In genomic region chr21:39851219-39851618, GRCh38 we compare ENCODE assay signal across 33 cellular contexts. TPM values are rescaled to one million over a fixed set of nuclear protein-coding genes. Genes with fewer than 3 reads are reported as not detected.
"Had no signal": no experiment of that assay in that cellular context is flagged by ENCODE, and none has a peak within 500 bp of the region (broad histone marks: within the 10 kb centered on the region; RNA-seq: fewer than 3 reads in every experiment).

No MANE protein-coding gene starts in this region.

- H3K4me3 Mint-ChIP-seq: activated CD4-positive, alpha-beta T cell treated with anti-CD3 and anti-CD28 coated beads, Interleukin-2, amount 10 ng/mL, durations not matched to agents 24 days and 14 days; activated CD8-positive, alpha-beta T cell treated with anti-CD3 and anti-CD28 coated beads for 36 hours; activated naive CD8-positive, alpha-beta T cell treated with anti-CD3 and anti-CD28 coated beads, Interleukin-2, amount 10 ng/mL, durations not matched to agents 7 days and 5 days; activated T-cell treated with anti-CD3 and anti-CD28 coated beads, Interleukin-2, amount 50 U/mL, for 72 hours; activated T-helper 17 cell treated with anti-CD3 and anti-CD28 coated beads, Interleukin-2, amount 50 U/mL, for 72 hours had no signal

- H3K36me3 ChIP-seq: brain microvascular endothelial cell had no signal

- H3K9me3 Mint-ChIP-seq: activated naive CD8-positive, alpha-beta T cell treated with anti-CD3 and anti-CD28 coated beads, Interleukin-2, amount 10 ng/mL, durations not matched to agents 7 days and 5 days had no signal

- H3K27ac Mint-ChIP-seq: activated CD4-positive, alpha-beta T cell treated with anti-CD3 and anti-CD28 coated beads, Interleukin-2, amount 10 ng/mL, durations not matched to agents 24 days and 14 days; activated CD8-positive, alpha-beta T cell treated with anti-CD3 and anti-CD28 coated beads for 36 hours; activated naive CD8-positive, alpha-beta T cell treated with anti-CD3 and anti-CD28 coated beads, Interleukin-2, amount 10 ng/mL, durations not matched to agents 7 days and 5 days; activated T-cell treated with anti-CD3 and anti-CD28 coated beads, Interleukin-2, amount 50 U/mL, for 72 hours; activated T-helper 17 cell treated with anti-CD3 and anti-CD28 coated beads, Interleukin-2, amount 50 U/mL, for 72 hours had no signal

- H3K27me3 ChIP-seq: brain microvascular endothelial cell had no signal

- H3K36me3 Mint-ChIP-seq: activated naive CD8-positive, alpha-beta T cell treated with anti-CD3 and anti-CD28 coated beads, Interleukin-2, amount 10 ng/mL, durations not matched to agents 7 days and 5 days had no signal

- DNase-seq: activated CD4-positive, alpha-beta T cell treated with anti-CD3 and anti-CD28 coated beads, Interleukin-2, amount 10 ng/mL, durations not matched to agents 24 days and 14 days; activated CD4-positive, alpha-beta T cell treated with anti-CD3 and anti-CD28 coated beads, Interleukin-2, amount 50 U/mL, for 4 hours; activated CD4-positive, CD25-positive, alpha-beta regulatory T cell; activated CD8-positive, alpha-beta T cell treated with anti-CD3 and anti-CD28 coated beads for 36 hours; activated effector memory CD4-positive, alpha-beta T cell treated with anti-CD3 and anti-CD28 coated beads, Interleukin-2, amount 50 U/mL, for 16 hours; activated naive CD4-positive, alpha-beta T cell; activated naive CD4-positive, alpha-beta T cell treated with anti-CD3 and anti-CD28 coated beads, Interleukin-2, amount 50 U/mL, for 16 hours; activated naive CD8-positive, alpha-beta T cell treated with anti-CD3 and anti-CD28 coated beads, Interleukin-2, amount 10 ng/mL, durations not matched to agents 7 days and 5 days; activated T-cell treated with anti-CD3 and anti-CD28 coated beads, Interleukin-2, amount 50 U/mL, for 1 hour; activated T-cell treated with anti-CD3 and anti-CD28 coated beads, Interleukin-2, amount 50 U/mL, for 72 hours; anterior cingulate cortex; brain microvascular endothelial cell; central memory CD4-positive, alpha-beta T cell; MM.1S; MV-4-11; NCI-H1092; NCI-H1436 treated with DMSO at 0.1 percent for 48 hours; NCI-H1694 treated with DMSO at 0.1 percent for 48 hours; NCI-H2107; NCI-H2171; NCI-H2227 treated with DMSO at 0.1 percent for 48 hours; NCI-H446; NCI-H526 treated with DMSO at 0.1 percent for 48 hours; SHP77 treated with DMSO at 0.1 percent for 48 hours; T-helper 1 cell; T-helper 2 cell; T-helper 9 cell had no signal

- H3K27ac ChIP-seq: brain microvascular endothelial cell, KMS-11, VCaP had no signal

- H3K4me2 ChIP-seq: KMS-11 had no signal

- H3K9ac ChIP-seq: KMS-11 had no signal

- H3K27me3 Mint-ChIP-seq: activated CD4-positive, alpha-beta T cell treated with anti-CD3 and anti-CD28 coated beads, Interleukin-2, amount 10 ng/mL, durations not matched to agents 24 days and 14 days; activated CD8-positive, alpha-beta T cell treated with anti-CD3 and anti-CD28 coated beads for 36 hours; activated naive CD8-positive, alpha-beta T cell treated with anti-CD3 and anti-CD28 coated beads, Interleukin-2, amount 10 ng/mL, durations not matched to agents 7 days and 5 days; activated T-helper 17 cell treated with anti-CD3 and anti-CD28 coated beads, Interleukin-2, amount 50 U/mL, for 72 hours had no signal

- H3K4me1 Mint-ChIP-seq: activated CD4-positive, alpha-beta T cell treated with anti-CD3 and anti-CD28 coated beads, Interleukin-2, amount 10 ng/mL, durations not matched to agents 24 days and 14 days; activated naive CD8-positive, alpha-beta T cell treated with anti-CD3 and anti-CD28 coated beads, Interleukin-2, amount 10 ng/mL, durations not matched to agents 7 days and 5 days; activated T-helper 17 cell treated with anti-CD3 and anti-CD28 coated beads, Interleukin-2, amount 50 U/mL, for 72 hours had no signal

RNA-seq across cellular contexts. Expression of gene PCP4, which starts 16.0 kb away (rescaled TPM):
- total RNA-seq: activated CD4-positive, alpha-beta T cell treated with anti-CD3 and anti-CD28 coated beads, Interleukin-2, amount 10 ng/mL, durations not matched to agents 24 days and 14 days; activated CD8-positive, alpha-beta memory T cell treated with anti-CD3 and anti-CD28 coated beads for 36 hours; activated CD8-positive, alpha-beta T cell treated with anti-CD3 and anti-CD28 coated beads for 36 hours; activated naive CD8-positive, alpha-beta T cell treated with anti-CD3 and anti-CD28 coated beads, Interleukin-2, amount 10 ng/mL, durations not matched to agents 7 days and 5 days; activated T-cell treated with anti-CD3 and anti-CD28 coated beads, Interleukin-2, amount 50 U/mL, for 72 hours; activated T-helper 17 cell treated with anti-CD3 and anti-CD28 coated beads, Interleukin-2, amount 50 U/mL, for 72 hours; LHCN-M2; SK-MEL-5 had no signal
